1 cellular context compared by ENCODE assay signal in the genomic region with DNA sequence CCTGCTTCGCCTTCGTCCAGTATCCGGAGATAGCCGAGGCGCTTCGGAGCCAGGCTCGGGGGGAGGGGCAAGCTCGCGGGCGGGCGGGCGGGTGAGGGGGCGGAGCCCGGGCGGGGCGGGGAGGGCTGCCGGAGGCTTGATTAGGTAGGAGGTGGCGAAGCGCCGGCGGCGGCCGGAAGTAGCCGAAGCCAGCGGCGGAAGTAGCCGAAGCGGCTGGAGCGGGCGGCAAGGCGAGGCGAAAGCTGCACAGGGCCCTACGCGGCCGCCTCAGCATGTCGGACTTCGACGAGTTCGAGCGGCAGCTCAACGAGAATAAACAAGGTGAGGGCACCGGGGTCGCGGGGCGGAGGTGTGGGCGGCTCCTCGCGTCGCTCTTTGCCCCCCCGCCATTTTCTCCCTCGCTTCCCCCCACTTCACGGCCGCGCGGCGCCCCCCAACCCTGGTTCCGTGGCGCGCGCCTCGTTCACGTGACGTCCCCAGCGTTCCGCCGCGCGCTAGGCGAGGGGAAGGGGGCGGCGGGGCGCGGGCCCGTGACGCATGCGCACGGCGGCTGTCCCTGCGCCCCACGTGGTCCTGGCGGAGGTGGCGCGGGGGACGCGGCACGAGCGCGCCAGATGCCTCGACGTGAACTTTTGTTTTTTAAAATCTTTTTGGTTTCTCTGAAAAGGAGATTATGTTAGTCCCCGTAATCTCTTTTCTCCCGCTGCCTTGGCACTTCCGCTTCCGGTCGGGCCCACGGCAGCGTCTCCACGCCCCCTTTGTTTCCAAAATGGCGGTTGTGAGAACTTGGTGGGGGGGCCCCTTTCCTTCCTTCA.
TF ChIP-seq lines count a peak whose summit lies in the region.

A gene (plus strand): TSS at position 203 of the 815 bp plus-strand sequence. CDS start 70 bp downstream, at position 273.

TF ChIP-seq in HEK293, 187 proteins besides CTCF, POLR2A, EP300 and RAD21 (continued from another document and continues in another):
- TF ChIP-seq, protein P1, sequence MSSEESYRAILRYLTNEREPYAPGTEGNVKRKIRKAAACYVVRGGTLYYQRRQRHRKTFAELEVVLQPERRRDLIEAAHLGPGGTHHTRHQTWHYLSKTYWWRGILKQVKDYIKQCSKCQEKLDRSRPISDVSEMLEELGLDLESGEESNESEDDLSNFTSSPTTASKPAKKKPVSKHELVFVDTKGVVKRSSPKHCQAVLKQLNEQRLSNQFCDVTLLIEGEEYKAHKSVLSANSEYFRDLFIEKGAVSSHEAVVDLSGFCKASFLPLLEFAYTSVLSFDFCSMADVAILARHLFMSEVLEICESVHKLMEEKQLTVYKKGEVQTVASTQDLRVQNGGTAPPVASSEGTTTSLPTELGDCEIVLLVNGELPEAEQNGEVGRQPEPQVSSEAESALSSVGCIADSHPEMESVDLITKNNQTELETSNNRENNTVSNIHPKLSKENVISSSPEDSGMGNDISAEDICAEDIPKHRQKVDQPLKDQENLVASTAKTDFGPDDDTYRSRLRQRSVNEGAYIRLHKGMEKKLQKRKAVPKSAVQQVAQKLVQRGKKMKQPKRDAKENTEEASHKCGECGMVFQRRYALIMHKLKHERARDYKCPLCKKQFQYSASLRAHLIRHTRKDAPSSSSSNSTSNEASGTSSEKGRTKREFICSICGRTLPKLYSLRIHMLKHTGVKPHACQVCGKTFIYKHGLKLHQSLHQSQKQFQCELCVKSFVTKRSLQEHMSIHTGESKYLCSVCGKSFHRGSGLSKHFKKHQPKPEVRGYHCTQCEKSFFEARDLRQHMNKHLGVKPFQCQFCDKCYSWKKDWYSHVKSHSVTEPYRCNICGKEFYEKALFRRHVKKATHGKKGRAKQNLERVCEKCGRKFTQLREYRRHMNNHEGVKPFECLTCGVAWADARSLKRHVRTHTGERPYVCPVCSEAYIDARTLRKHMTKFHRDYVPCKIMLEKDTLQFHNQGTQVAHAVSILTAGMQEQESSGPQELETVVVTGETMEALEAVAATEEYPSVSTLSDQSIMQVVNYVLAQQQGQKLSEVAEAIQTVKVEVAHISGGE (tag by site-specific recombination; conservative IDR thresholded peaks at IDR 0.05; ENCODE audit: low read depth) = peak; percentile 78
- TF ChIP-seq ZNF596 (tag by site-specific recombination; IDR thresholded peaks at IDR 0.05) = 0 out of 2 replicates have a peak, but pooled peaks have one; percentile 23
- TF ChIP-seq ZNF658 (tag by site-specific recombination; IDR thresholded peaks at IDR 0.05) = no peak
- TF ChIP-seq ZSCAN16 (tag by site-specific recombination; IDR thresholded peaks at IDR 0.05) = 0 out of 2 replicates have a peak, but pooled peaks have one; percentile 63
- TF ChIP-seq SP2 (tag by site-specific recombination; IDR thresholded peaks at IDR 0.05) = peak; percentile 33; the same call in 1 of the 2 replicates
- TF ChIP-seq, protein P2, sequence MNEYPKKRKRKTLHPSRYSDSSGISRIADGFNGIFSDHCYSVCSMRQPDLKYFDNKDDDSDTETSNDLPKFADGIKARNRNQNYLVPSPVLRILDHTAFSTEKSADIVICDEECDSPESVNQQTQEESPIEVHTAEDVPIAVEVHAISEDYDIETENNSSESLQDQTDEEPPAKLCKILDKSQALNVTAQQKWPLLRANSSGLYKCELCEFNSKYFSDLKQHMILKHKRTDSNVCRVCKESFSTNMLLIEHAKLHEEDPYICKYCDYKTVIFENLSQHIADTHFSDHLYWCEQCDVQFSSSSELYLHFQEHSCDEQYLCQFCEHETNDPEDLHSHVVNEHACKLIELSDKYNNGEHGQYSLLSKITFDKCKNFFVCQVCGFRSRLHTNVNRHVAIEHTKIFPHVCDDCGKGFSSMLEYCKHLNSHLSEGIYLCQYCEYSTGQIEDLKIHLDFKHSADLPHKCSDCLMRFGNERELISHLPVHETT (tag by site-specific recombination; IDR thresholded peaks at IDR 0.05) = 0 out of 2 replicates have a peak, but pooled peaks have one; percentile 20
- TF ChIP-seq ZBTB7A (tag by site-specific recombination; IDR thresholded peaks at IDR 0.05; ENCODE audit: low read depth) = peak; percentile 72; the same call in 1 of the 2 replicates
- TF ChIP-seq ZBTB20 (tag by site-specific recombination; IDR thresholded peaks at IDR 0.05) = peak; percentile 97
- peak; percentile 64; the same call in 1 of the 2 replicates for TF ChIP-seq ZNF324 (tag by site-specific recombination; IDR thresholded peaks at IDR 0.05)
- TF ChIP-seq, protein P3, sequence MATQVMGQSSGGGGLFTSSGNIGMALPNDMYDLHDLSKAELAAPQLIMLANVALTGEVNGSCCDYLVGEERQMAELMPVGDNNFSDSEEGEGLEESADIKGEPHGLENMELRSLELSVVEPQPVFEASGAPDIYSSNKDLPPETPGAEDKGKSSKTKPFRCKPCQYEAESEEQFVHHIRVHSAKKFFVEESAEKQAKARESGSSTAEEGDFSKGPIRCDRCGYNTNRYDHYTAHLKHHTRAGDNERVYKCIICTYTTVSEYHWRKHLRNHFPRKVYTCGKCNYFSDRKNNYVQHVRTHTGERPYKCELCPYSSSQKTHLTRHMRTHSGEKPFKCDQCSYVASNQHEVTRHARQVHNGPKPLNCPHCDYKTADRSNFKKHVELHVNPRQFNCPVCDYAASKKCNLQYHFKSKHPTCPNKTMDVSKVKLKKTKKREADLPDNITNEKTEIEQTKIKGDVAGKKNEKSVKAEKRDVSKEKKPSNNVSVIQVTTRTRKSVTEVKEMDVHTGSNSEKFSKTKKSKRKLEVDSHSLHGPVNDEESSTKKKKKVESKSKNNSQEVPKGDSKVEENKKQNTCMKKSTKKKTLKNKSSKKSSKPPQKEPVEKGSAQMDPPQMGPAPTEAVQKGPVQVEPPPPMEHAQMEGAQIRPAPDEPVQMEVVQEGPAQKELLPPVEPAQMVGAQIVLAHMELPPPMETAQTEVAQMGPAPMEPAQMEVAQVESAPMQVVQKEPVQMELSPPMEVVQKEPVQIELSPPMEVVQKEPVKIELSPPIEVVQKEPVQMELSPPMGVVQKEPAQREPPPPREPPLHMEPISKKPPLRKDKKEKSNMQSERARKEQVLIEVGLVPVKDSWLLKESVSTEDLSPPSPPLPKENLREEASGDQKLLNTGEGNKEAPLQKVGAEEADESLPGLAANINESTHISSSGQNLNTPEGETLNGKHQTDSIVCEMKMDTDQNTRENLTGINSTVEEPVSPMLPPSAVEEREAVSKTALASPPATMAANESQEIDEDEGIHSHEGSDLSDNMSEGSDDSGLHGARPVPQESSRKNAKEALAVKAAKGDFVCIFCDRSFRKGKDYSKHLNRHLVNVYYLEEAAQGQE (tag by site-specific recombination; IDR thresholded peaks at IDR 0.05) = 0 out of 2 replicates have a peak, but pooled peaks have one; percentile 12
- TF ChIP-seq, protein P4, sequence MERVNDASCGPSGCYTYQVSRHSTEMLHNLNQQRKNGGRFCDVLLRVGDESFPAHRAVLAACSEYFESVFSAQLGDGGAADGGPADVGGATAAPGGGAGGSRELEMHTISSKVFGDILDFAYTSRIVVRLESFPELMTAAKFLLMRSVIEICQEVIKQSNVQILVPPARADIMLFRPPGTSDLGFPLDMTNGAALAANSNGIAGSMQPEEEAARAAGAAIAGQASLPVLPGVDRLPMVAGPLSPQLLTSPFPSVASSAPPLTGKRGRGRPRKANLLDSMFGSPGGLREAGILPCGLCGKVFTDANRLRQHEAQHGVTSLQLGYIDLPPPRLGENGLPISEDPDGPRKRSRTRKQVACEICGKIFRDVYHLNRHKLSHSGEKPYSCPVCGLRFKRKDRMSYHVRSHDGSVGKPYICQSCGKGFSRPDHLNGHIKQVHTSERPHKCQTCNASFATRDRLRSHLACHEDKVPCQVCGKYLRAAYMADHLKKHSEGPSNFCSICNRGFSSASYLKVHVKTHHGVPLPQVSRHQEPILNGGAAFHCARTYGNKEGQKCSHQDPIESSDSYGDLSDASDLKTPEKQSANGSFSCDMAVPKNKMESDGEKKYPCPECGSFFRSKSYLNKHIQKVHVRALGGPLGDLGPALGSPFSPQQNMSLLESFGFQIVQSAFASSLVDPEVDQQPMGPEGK (tag by site-specific recombination; IDR thresholded peaks at IDR 0.05) = peak; percentile 96
- TF ChIP-seq, protein P5, sequence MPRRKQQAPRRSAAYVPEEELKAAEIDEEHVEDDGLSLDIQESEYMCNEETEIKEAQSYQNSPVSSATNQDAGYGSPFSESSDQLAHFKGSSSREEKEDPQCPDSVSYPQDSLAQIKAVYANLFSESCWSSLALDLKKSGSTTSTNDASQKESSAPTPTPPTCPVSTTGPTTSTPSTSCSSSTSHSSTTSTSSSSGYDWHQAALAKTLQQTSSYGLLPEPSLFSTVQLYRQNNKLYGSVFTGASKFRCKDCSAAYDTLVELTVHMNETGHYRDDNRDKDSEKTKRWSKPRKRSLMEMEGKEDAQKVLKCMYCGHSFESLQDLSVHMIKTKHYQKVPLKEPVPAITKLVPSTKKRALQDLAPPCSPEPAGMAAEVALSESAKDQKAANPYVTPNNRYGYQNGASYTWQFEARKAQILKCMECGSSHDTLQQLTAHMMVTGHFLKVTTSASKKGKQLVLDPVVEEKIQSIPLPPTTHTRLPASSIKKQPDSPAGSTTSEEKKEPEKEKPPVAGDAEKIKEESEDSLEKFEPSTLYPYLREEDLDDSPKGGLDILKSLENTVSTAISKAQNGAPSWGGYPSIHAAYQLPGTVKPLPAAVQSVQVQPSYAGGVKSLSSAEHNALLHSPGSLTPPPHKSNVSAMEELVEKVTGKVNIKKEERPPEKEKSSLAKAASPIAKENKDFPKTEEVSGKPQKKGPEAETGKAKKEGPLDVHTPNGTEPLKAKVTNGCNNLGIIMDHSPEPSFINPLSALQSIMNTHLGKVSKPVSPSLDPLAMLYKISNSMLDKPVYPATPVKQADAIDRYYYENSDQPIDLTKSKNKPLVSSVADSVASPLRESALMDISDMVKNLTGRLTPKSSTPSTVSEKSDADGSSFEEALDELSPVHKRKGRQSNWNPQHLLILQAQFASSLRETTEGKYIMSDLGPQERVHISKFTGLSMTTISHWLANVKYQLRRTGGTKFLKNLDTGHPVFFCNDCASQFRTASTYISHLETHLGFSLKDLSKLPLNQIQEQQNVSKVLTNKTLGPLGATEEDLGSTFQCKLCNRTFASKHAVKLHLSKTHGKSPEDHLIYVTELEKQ (tag by site-specific recombination; IDR thresholded peaks at IDR 0.05; ENCODE audit: borderline replicate concordance) = no peak
- 0 out of 2 replicates have a peak, but pooled peaks have one; percentile 50 for TF ChIP-seq OVOL3 (tag by site-specific recombination; IDR thresholded peaks at IDR 0.05)
- TF ChIP-seq SP7 (tag by site-specific recombination; IDR thresholded peaks at IDR 0.05) = peak; percentile 73
- 0 out of 2 replicates have a peak, but pooled peaks have one; percentile 45 for TF ChIP-seq ZNF10 (tag by site-specific recombination; IDR thresholded peaks at IDR 0.05)
- no peak for TF ChIP-seq ZNF558 (tag by site-specific recombination; IDR thresholded peaks at IDR 0.05)
- TF ChIP-seq YY1 (tag by site-specific recombination; IDR thresholded peaks at IDR 0.05) = peak; percentile 24; the same call in 1 of the 2 replicates
- no peak for TF ChIP-seq ZSCAN23 (tag by site-specific recombination; IDR thresholded peaks at IDR 0.05)
- peak; percentile 49; the same call in 1 of the 2 replicates for TF ChIP-seq ZNF843 (tag by site-specific recombination; IDR thresholded peaks at IDR 0.05)
- TF ChIP-seq ZSCAN30 (tag by site-specific recombination; IDR thresholded peaks at IDR 0.05) = peak; percentile 71
- peak; percentile 88; the same call in 1 of the 2 replicates for TF ChIP-seq ZNF561 (tag by site-specific recombination; IDR thresholded peaks at IDR 0.05; ENCODE audit: borderline replicate concordance)
- TF ChIP-seq, protein P6, sequence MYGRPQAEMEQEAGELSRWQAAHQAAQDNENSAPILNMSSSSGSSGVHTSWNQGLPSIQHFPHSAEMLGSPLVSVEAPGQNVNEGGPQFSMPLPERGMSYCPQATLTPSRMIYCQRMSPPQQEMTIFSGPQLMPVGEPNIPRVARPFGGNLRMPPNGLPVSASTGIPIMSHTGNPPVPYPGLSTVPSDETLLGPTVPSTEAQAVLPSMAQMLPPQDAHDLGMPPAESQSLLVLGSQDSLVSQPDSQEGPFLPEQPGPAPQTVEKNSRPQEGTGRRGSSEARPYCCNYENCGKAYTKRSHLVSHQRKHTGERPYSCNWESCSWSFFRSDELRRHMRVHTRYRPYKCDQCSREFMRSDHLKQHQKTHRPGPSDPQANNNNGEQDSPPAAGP (tag by site-specific recombination; IDR thresholded peaks at IDR 0.05) = peak; percentile 67
- 0 out of 2 replicates have a peak, but pooled peaks have one; percentile 63 for TF ChIP-seq ZNF785 (tag by site-specific recombination; IDR thresholded peaks at IDR 0.05)
- no peak for TF ChIP-seq BCL11A (tag by site-specific recombination; IDR thresholded peaks at IDR 0.05; ENCODE audit: low read depth)
- TF ChIP-seq GFI1B (tag by site-specific recombination; IDR thresholded peaks at IDR 0.05) = no peak
- TF ChIP-seq ZNF670 (tag by site-specific recombination; IDR thresholded peaks at IDR 0.05; ENCODE audit: low read depth) = no peak
- peak; percentile 57; the same call in 1 of the 2 replicates for TF ChIP-seq ZNF76 (tag by site-specific recombination; IDR thresholded peaks at IDR 0.05; ENCODE audit: borderline replicate concordance, low read depth)
- peak; percentile 37; the same call in 1 of the 2 replicates for TF ChIP-seq ZNF660 (tag by site-specific recombination; IDR thresholded peaks at IDR 0.05)
- peak; percentile 88; the same call in 1 of the 2 replicates for TF ChIP-seq GLI4 (tag by site-specific recombination; IDR thresholded peaks at IDR 0.05)
- 0 out of 2 replicates have a peak, but pooled peaks have one; percentile 23 for TF ChIP-seq ZNF366 (tag by site-specific recombination; conservative IDR thresholded peaks at IDR 0.05)
- TF ChIP-seq ZFHX2 (tag by site-specific recombination; conservative IDR thresholded peaks at IDR 0.05) = peak; percentile 70
- TF ChIP-seq BCL11B (tag by site-specific recombination; IDR thresholded peaks at IDR 0.05; ENCODE audit: low read depth) = 0 out of 2 replicates have a peak, but pooled peaks have one; percentile 22
- TF ChIP-seq, protein P7, sequence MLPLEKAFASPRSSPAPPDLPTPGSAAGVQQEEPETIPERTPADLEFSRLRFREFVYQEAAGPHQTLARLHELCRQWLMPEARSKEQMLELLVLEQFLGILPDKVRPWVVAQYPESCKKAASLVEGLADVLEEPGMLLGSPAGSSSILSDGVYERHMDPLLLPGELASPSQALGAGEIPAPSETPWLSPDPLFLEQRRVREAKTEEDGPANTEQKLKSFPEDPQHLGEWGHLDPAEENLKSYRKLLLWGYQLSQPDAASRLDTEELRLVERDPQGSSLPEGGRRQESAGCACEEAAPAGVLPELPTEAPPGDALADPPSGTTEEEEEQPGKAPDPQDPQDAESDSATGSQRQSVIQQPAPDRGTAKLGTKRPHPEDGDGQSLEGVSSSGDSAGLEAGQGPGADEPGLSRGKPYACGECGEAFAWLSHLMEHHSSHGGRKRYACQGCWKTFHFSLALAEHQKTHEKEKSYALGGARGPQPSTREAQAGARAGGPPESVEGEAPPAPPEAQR (tag by site-specific recombination; IDR thresholded peaks at IDR 0.05) = peak; percentile 59; the same call in 1 of the 2 replicates
- peak; percentile 37; the same call in 1 of the 2 replicates for TF ChIP-seq ZBTB21 (tag by site-specific recombination; IDR thresholded peaks at IDR 0.05)
- no peak for TF ChIP-seq ZNF274 (IDR thresholded peaks at IDR 0.05; ENCODE audit: low read length)
- TF ChIP-seq ZNF274 (tag by site-specific recombination; IDR thresholded peaks at IDR 0.05; ENCODE audit: borderline replicate concordance) = no peak
- no peak for TF ChIP-seq TRIM28 (IDR thresholded peaks at IDR 0.05; ENCODE audit: borderline replicate concordance, low read length)
- peak; percentile 84 for TF ChIP-seq ZNF335 (tag by site-specific recombination; conservative IDR thresholded peaks at IDR 0.05)
- peak; percentile 20; the same call in 1 of the 2 replicates for TF ChIP-seq ZNF768 (tag by site-specific recombination; IDR thresholded peaks at IDR 0.05)
- no peak for TF ChIP-seq MZF1 (tag by site-specific recombination; IDR thresholded peaks at IDR 0.05; ENCODE audit: borderline replicate concordance)
- peak; percentile 80; the same call in 1 of the 2 replicates for TF ChIP-seq ZNF391 (tag by site-specific recombination; IDR thresholded peaks at IDR 0.05; ENCODE audit: borderline replicate concordance, low read depth)
